ENCODE assay signal across 8 cellular contexts in genomic region chr16:70453117-70453890, GRCh38. TPM values are rescaled to one million over a fixed set of nuclear protein-coding genes. Genes with fewer than 3 reads are reported as not detected.
DNase-seq lines count a peak whose midpoint lies in the region; ATAC-seq, FAIRE-seq and TF ChIP-seq lines count a peak whose summit lies in the region.

No MANE protein-coding gene starts in this region.

- TF ChIP-seq POLR2A in testis (IDR thresholded peaks at IDR 0.05): no peak

- TF ChIP-seq CTCF in ascending aorta (IDR thresholded peaks at IDR 0.05) (no peak), kidney (IDR thresholded peaks at IDR 0.05; ENCODE audit: borderline replicate concordance, extremely low read depth, insufficient read depth) (no peak), testis (IDR thresholded peaks at IDR 0.05) (no peak)

- WGBS in testis, 2 donors: 88 to 91% methylated on average over 11 of the region's 11 CpGs

- H3K27ac Mint-ChIP-seq in T-helper 2 cell treated with Interferon-gamma antibody and Interleukin-4, amounts not matched to agents 5 μg/mL and 100 μg/mL, for 36 hours: peak overlapping the region; percentile 74

- H3K36me3 ChIP-seq in ascending aorta (no peaks in the 10 kb centered on the region), kidney (ENCODE audit: control insufficient read depth in 1 of 2, insufficient read depth in 2 of 2, low read length in 2 of 2) (no peaks in the 10 kb centered on the region), testis (ENCODE audit: low read depth, missing control alignments) (no peaks in the 10 kb centered on the region)

- H3K9me3 ChIP-seq in ascending aorta (no peaks in the 10 kb centered on the region), kidney (ENCODE audit: control insufficient read depth in 1 of 2, low read length in 2 of 2) (no peaks in the 10 kb centered on the region), testis (no peaks in the 10 kb centered on the region)

- no peaks in the 10 kb centered on the region for H3K36me3 Mint-ChIP-seq in T-helper 2 cell treated with Interferon-gamma antibody and Interleukin-4, amounts not matched to agents 5 μg/mL and 100 μg/mL, for 36 hours (ENCODE audit: low read depth)

- no peaks in the 10 kb centered on the region for H3K27me3 Mint-ChIP-seq in T-helper 2 cell treated with Interferon-gamma antibody and Interleukin-4, amounts not matched to agents 5 μg/mL and 100 μg/mL, for 36 hours (ENCODE audit: low read depth)

- H3K4me1 ChIP-seq in ascending aorta (peaks cover 0 to 6% of the 10 kb centered on the region in 2 donors), kidney (ENCODE audit: control insufficient read depth in 1 of 2, insufficient read depth in 1 of 2, low read depth in 1 of 2, low read length in 2 of 2) (peaks cover 5 to 11% of the 10 kb centered on the region in 2 donors), testis (peaks cover 7% of the 10 kb centered on the region)

- intact Hi-C loops in ascending aorta (cut with DNase I) (no loop called here), kidney (cut with DNase I) (no loop called here), testis (cut with DNase I; ENCODE audit: low total_unique reads) (no loop called here)

- H3K4me3 Mint-ChIP-seq in T-helper 2 cell treated with Interferon-gamma antibody and Interleukin-4, amounts not matched to agents 5 μg/mL and 100 μg/mL, for 36 hours: peak overlapping the region; percentile 91

- H3K4me3 ChIP-seq in ascending aorta (peak overlapping the region; percentile 87 to 97), kidney (ENCODE audit: low read length in 2 of 2) (peak overlapping the region; percentile 67 to 82), testis (peak overlapping the region; percentile 80 to 97)

- no peak for DNase-seq in T-helper 2 cell treated with Interferon-gamma antibody and Interleukin-4, amounts not matched to agents 5 μg/mL and 100 μg/mL, for 36 hours (ENCODE audit: low spot score)
- DNase-seq in T-helper 2 cell (no peak), ascending aorta (ENCODE audit: low spot score in 2 of 2) (no peak), kidney (no peak), testis (no peak), amniotic stem cell (lab: John Stamatoyannopoulos, UW) (no peak)

- H3K9ac ChIP-seq in kidney (ENCODE audit: low read length in 2 of 2): peak overlapping the region; percentile 4 to 73

- no peak for FAIRE-seq in kidney (lab: Jason Lieb, UNC)

- H3K9me3 Mint-ChIP-seq in T-helper 2 cell treated with Interferon-gamma antibody and Interleukin-4, amounts not matched to agents 5 μg/mL and 100 μg/mL, for 36 hours: no peaks in the 10 kb centered on the region

- peaks cover 17% of the 10 kb centered on the region for H3K4me1 Mint-ChIP-seq in T-helper 2 cell treated with Interferon-gamma antibody and Interleukin-4, amounts not matched to agents 5 μg/mL and 100 μg/mL, for 36 hours (ENCODE audit: low read depth)

- H3K27ac ChIP-seq in ascending aorta (no peak overlapping the region), kidney (ENCODE audit: low read depth in 2 of 2, low read length in 2 of 2) (no peak overlapping the region), testis (no peak overlapping the region)

- H3K27me3 ChIP-seq in ascending aorta (no peaks in the 10 kb centered on the region), testis (no peaks in the 10 kb centered on the region)

- no peak for ATAC-seq in GM18498 (IDR thresholded peaks at IDR 0.05; ENCODE audit: unreplicated experiment)
- ATAC-seq in HG02678 (IDR thresholded peaks at IDR 0.05; ENCODE audit: unreplicated experiment): no peak

RNA-seq across cellular contexts. Expression of gene FCSK, which starts 1.1 kb away (rescaled TPM):
- total RNA-seq in ascending aorta (54.5 TPM), kidney (32.5 TPM), testis (10 to 100 TPM; 26.4 to 36.3 TPM)
- polyA plus RNA-seq in kidney (ENCODE audit: insufficient read depth, low read depth, low replicate concordance) (18.7 TPM), testis (ENCODE audit: insufficient read depth, low read depth, low replicate concordance) (12.4 TPM)

RNA-seq across cellular contexts. Expression of gene ST3GAL2, which starts 14.4 kb away (rescaled TPM):
- total RNA-seq in ascending aorta: 52.3 TPM
- 28.6 TPM for total RNA-seq in kidney
- 10.6 TPM for polyA plus RNA-seq in kidney (ENCODE audit: insufficient read depth, low read depth, low replicate concordance)
- 10 to 100 TPM; 32.5 to 46.2 TPM for total RNA-seq in testis
- polyA plus RNA-seq in testis (ENCODE audit: insufficient read depth, low read depth, low replicate concordance): 20.2 TPM
